ENCODE assay signal across 8 cellular contexts in genomic region chr2:52976132-52976949, GRCh38.
DNase-seq lines count a peak whose midpoint lies in the region; ATAC-seq, FAIRE-seq and TF ChIP-seq lines count a peak whose summit lies in the region.

No MANE protein-coding gene starts in this region.

- H3K9me3 ChIP-seq in CD8-positive, alpha-beta T cell (ENCODE audit: low read length) = no peaks in the 10 kb centered on the region

- no peak for ATAC-seq in CD8-positive, alpha-beta T cell

- no peaks in the 10 kb centered on the region for H3K4me1 Mint-ChIP-seq in CD8-positive, alpha-beta T cell (ENCODE audit: low read depth)
- H3K4me1 Mint-ChIP-seq in activated T-cell treated with anti-CD3 and anti-CD28 coated beads, Interleukin-2, amount 50 U/mL, for 24 hours (ENCODE audit: low read depth) = no peaks in the 10 kb centered on the region
- H3K4me1 Mint-ChIP-seq in activated naive CD4-positive, alpha-beta T cell treated with anti-CD3 and anti-CD28 coated beads, Interleukin-2, amount 10 ng/mL, durations not matched to agents 7 days and 5 days = no peaks in the 10 kb centered on the region

- H3K9me3 Mint-ChIP-seq in CD8-positive, alpha-beta T cell = peaks cover 2% of the 10 kb centered on the region
- no peaks in the 10 kb centered on the region for H3K9me3 Mint-ChIP-seq in activated T-cell treated with anti-CD3 and anti-CD28 coated beads, Interleukin-2, amount 50 U/mL, for 24 hours
- no peaks in the 10 kb centered on the region for H3K9me3 Mint-ChIP-seq in activated naive CD4-positive, alpha-beta T cell treated with anti-CD3 and anti-CD28 coated beads, Interleukin-2, amount 10 ng/mL, durations not matched to agents 7 days and 5 days

- H3K36me3 ChIP-seq in CD8-positive, alpha-beta T cell (ENCODE audit: insufficient read depth, low read length) = no peaks in the 10 kb centered on the region

- no peaks in the 10 kb centered on the region for H3K36me3 Mint-ChIP-seq in CD8-positive, alpha-beta T cell
- no peaks in the 10 kb centered on the region for H3K36me3 Mint-ChIP-seq in activated T-cell treated with anti-CD3 and anti-CD28 coated beads, Interleukin-2, amount 50 U/mL, for 24 hours (ENCODE audit: low read depth)
- no peaks in the 10 kb centered on the region for H3K36me3 Mint-ChIP-seq in activated naive CD4-positive, alpha-beta T cell treated with anti-CD3 and anti-CD28 coated beads, Interleukin-2, amount 10 ng/mL, durations not matched to agents 7 days and 5 days

- H3K4me3 ChIP-seq in CD8-positive, alpha-beta T cell (ENCODE audit: low read depth, low read length) = no peak overlapping the region

- no peaks in the 10 kb centered on the region for H3K27me3 Mint-ChIP-seq in CD8-positive, alpha-beta T cell (ENCODE audit: low read depth)
- H3K27me3 Mint-ChIP-seq in activated T-cell treated with anti-CD3 and anti-CD28 coated beads, Interleukin-2, amount 50 U/mL, for 24 hours = no peaks in the 10 kb centered on the region
- H3K27me3 Mint-ChIP-seq in activated naive CD4-positive, alpha-beta T cell treated with anti-CD3 and anti-CD28 coated beads, Interleukin-2, amount 10 ng/mL, durations not matched to agents 7 days and 5 days = no peaks in the 10 kb centered on the region

- H3K4me3 Mint-ChIP-seq in CD8-positive, alpha-beta T cell = no peak overlapping the region
- no peak overlapping the region for H3K4me3 Mint-ChIP-seq in activated T-cell treated with anti-CD3 and anti-CD28 coated beads, Interleukin-2, amount 50 U/mL, for 24 hours
- H3K4me3 Mint-ChIP-seq in activated naive CD4-positive, alpha-beta T cell treated with anti-CD3 and anti-CD28 coated beads, Interleukin-2, amount 10 ng/mL, durations not matched to agents 7 days and 5 days = no peak overlapping the region

- intact Hi-C loops in CD8-positive, alpha-beta T cell (cut with DNase I, micrococcal nuclease) = no loop called here

- no peak overlapping the region for H3K27ac Mint-ChIP-seq in CD8-positive, alpha-beta T cell
- H3K27ac Mint-ChIP-seq in activated T-cell treated with anti-CD3 and anti-CD28 coated beads, Interleukin-2, amount 50 U/mL, for 24 hours = no peak overlapping the region
- H3K27ac Mint-ChIP-seq in activated naive CD4-positive, alpha-beta T cell treated with anti-CD3 and anti-CD28 coated beads, Interleukin-2, amount 10 ng/mL, durations not matched to agents 7 days and 5 days = no peak overlapping the region

- DNase-seq in HEK293T (ENCODE audit: extremely low spot score) (peak; percentile 9), RCC 7860 (ENCODE audit: low spot score) (peak; percentile 21), hepatic stellate cell (ENCODE audit: low spot score) (peak; percentile 2), ureter (ENCODE audit: low spot score) (no peak)
- no peak for DNase-seq in CD8-positive, alpha-beta T cell
- no peak for DNase-seq in activated T-cell treated with anti-CD3 and anti-CD28 coated beads, Interleukin-2, amount 50 U/mL, for 24 hours
- no peak for DNase-seq in activated naive CD4-positive, alpha-beta T cell treated with anti-CD3 and anti-CD28 coated beads, Interleukin-2, amount 10 ng/mL, durations not matched to agents 7 days and 5 days

- POLR2A ChIA-PET in HEK293T (lab: Yijun Ruan, JAX) = no interaction called here
- POLR2A ChIA-PET in CD8-positive, alpha-beta T cell (lab: Charles Lee) = no interaction called here

- no peak for FAIRE-seq in RCC 7860 (lab: Jason Lieb, UNC)

- H3K27ac ChIP-seq in C4-2B = no peak overlapping the region
- H3K27ac ChIP-seq in CD8-positive, alpha-beta T cell (ENCODE audit: low read depth, low read length) = no peak overlapping the region

- H3K4me1 ChIP-seq in CD8-positive, alpha-beta T cell (ENCODE audit: insufficient read depth, low read length) = no peaks in the 10 kb centered on the region

- H3K27me3 ChIP-seq in CD8-positive, alpha-beta T cell (ENCODE audit: insufficient read depth, low read length) = no peaks in the 10 kb centered on the region

- CTCF ChIA-PET in HEK293T (lab: Yijun Ruan, JAX) = interaction anchor here (1.2 kb wide), 1 partner anchor 11 kb away, joined by 3 read pairs; no protein-coding TSS in a partner anchor
- CTCF ChIA-PET in CD8-positive, alpha-beta T cell (lab: Charles Lee) = no interaction called here
- CTCF ChIA-PET in activated naive CD4-positive, alpha-beta T cell treated with anti-CD3 and anti-CD28 coated beads, Interleukin-2, amount 10 ng/mL, durations not matched to agents 7 days and 5 days (lab: Charles Lee) = no interaction called here

- peak; percentile 58 for TF ChIP-seq CTCF in C4-2B (conservative IDR thresholded peaks at IDR 0.05)
- no peak for TF ChIP-seq CTCF in CD8-positive, alpha-beta T cell (IDR thresholded peaks at IDR 0.05)

TF ChIP-seq in HEK293T, 16 proteins besides CTCF, POLR2A, EP300 and RAD21:
- TF ChIP-seq SP1 (IDR thresholded peaks at IDR 0.05) (no peak), ZNF384 (IDR thresholded peaks at IDR 0.05) (no peak), CTBP1 (IDR thresholded peaks at IDR 0.05; ENCODE audit: borderline replicate concordance) (no peak), ELF4 (IDR thresholded peaks at IDR 0.05) (no peak), PKNOX1 (IDR thresholded peaks at IDR 0.05) (no peak), SUZ12 (IDR thresholded peaks at IDR 0.05) (no peak), FOXK2 (IDR thresholded peaks at IDR 0.05) (no peak), BHLHE40 (IDR thresholded peaks at IDR 0.05; ENCODE audit: borderline replicate concordance) (no peak), FOXM1 (IDR thresholded peaks at IDR 0.05; ENCODE audit: borderline replicate concordance) (no peak), LEF1 (IDR thresholded peaks at IDR 0.05; ENCODE audit: borderline replicate concordance) (no peak), L3MBTL2 (conservative IDR thresholded peaks at IDR 0.05) (no peak), ARNT (IDR thresholded peaks at IDR 0.05) (no peak), NFRKB (IDR thresholded peaks at IDR 0.05) (no peak), TARDBP (IDR thresholded peaks at IDR 0.05) (no peak), HDGF (IDR thresholded peaks at IDR 0.05; ENCODE audit: borderline replicate concordance) (no peak), FOXA1 (IDR thresholded peaks at IDR 0.05) (no peak)

Comparison
In these comparisons a context has a peak if more than half of its experiments do, and no peak if none do; other contexts are left out.
1. DNase-seq: peak in HEK293T (single experiment), RCC 7860 (single experiment) and hepatic stellate cell (single experiment); none in CD8-positive, alpha-beta T cell (0 of 7), ureter (single experiment), activated T-cell treated with anti-CD3 and anti-CD28 coated beads, Interleukin-2, amount 50 U/mL, for 24 hours (single experiment) and activated naive CD4-positive, alpha-beta T cell treated with anti-CD3 and anti-CD28 coated beads, Interleukin-2, amount 10 ng/mL, durations not matched to agents 7 days and 5 days (single experiment).